ENCODE assay signal across 15 cellular contexts in genomic region chr10:21427804-21428481, GRCh38.
A peak's percentile ranks its signal among the peaks of the same experiment; 100 is the strongest.
DNase-seq lines count a peak whose midpoint lies in the region; ATAC-seq, FAIRE-seq and TF ChIP-seq lines count a peak whose summit lies in the region.
"Had no signal": no experiment of that assay in that cellular context is flagged by ENCODE, and none has a peak within 500 bp of the region (broad histone marks: within the 10 kb centered on the region; RNA-seq: fewer than 3 reads in every experiment).

No MANE protein-coding gene starts in this region.

- H3K9me2 ChIP-seq in hepatocyte (replicated peaks; ENCODE audit: insufficient read depth): no peaks in the 10 kb centered on the region

- H3K27me3 ChIP-seq in HepG2 (ENCODE audit: control insufficient read depth in 1 of 2, insufficient read depth in 2 of 2, low read length in 2 of 2) (no peaks in the 10 kb centered on the region; a peak in 3 of 5 replicates), right lobe of liver (no peaks in the 10 kb centered on the region), mammary epithelial cell (ENCODE audit: insufficient read depth, low read length) (no peaks in the 10 kb centered on the region), hepatocyte (no peaks in the 10 kb centered on the region)
- H3K27me3 ChIP-seq: BLaER1, body of pancreas, left lung, pancreas, uterus had no signal

- H3K4me3 ChIP-seq in HepG2 (replicated peaks in 1 of 3; ENCODE audit: insufficient read depth in 1 of 3, low read depth in 2 of 3, low read length in 3 of 3) (no peak overlapping the region), right lobe of liver (no peak overlapping the region), mammary epithelial cell (replicated peaks in 1 of 3; ENCODE audit: insufficient read depth in 1 of 3, low read depth in 2 of 3, low read length in 3 of 3) (no peak overlapping the region), hepatocyte (no peak overlapping the region)
- H3K4me3 ChIP-seq: BLaER1, body of pancreas, left lung, pancreas, SK-N-MC, uterus had no signal

- no TSS peak for BruUV-seq in HepG2 (replicated peaks; lab: Mats Ljungman, UMichigan)
- BruUV-seq in mammary epithelial cell (replicated peaks; lab: Mats Ljungman, UMichigan): no TSS peak

- H4K20me1 ChIP-seq in HepG2 (ENCODE audit: insufficient read depth, low read length): no peaks in the 10 kb centered on the region
- no peaks in the 10 kb centered on the region for H4K20me1 ChIP-seq in mammary epithelial cell (ENCODE audit: insufficient read depth, low read length)
- H4K20me1 ChIP-seq in hepatocyte (ENCODE audit: insufficient read depth, poor library complexity, severe bottlenecking): no peaks in the 10 kb centered on the region
- H4K20me1 ChIP-seq: BLaER1 had no signal

- ATAC-seq in HepG2 (peak; percentile 37; the same call in 2 of the 3 replicates), right lobe of liver (no peak), GM19397 (IDR thresholded peaks at IDR 0.05; ENCODE audit: unreplicated experiment) (no peak)
- ATAC-seq: body of pancreas, left lung, pancreas had no signal

- no peaks in the 10 kb centered on the region for H3K79me2 ChIP-seq in HepG2 (ENCODE audit: insufficient read depth, low read length)
- H3K79me2 ChIP-seq in mammary epithelial cell (ENCODE audit: insufficient read depth, low read length): no peaks in the 10 kb centered on the region
- no peaks in the 10 kb centered on the region for H3K79me2 ChIP-seq in hepatocyte

- CTCF ChIA-PET in HepG2 (lab: Yijun Ruan, JAX; ENCODE audit: low intra/inter-chr PET ratio, low total read pairs): no interaction called here
- CTCF ChIA-PET in mammary epithelial cell (lab: Charles Lee; ENCODE audit: low non-redundant PET): no interaction called here

- DNase-seq in HepG2 (ENCODE audit: low spot score) (peak; percentile 24), right lobe of liver (no peak), HT1080 (ENCODE audit: low read depth) (peak; percentile 70), mammary epithelial cell (peak; percentile 65), NCI-H2227 treated with DMSO at 0.1 percent for 48 hours (lab: John Stamatoyannopoulos, UW) (no peak), hepatocyte (ENCODE audit: low spot score) (no peak)
- no peak for DNase-seq in activated CD4-positive, alpha-beta T cell treated with anti-CD3 and anti-CD28 coated beads for 4 hours
- DNase-seq: body of pancreas, left lung, NCI-H2029 treated with DMSO at 0.1 percent for 48 hours, pancreas, uterus had no signal

- H3K9me3 ChIP-seq in HepG2 (ENCODE audit: low read length) (no peaks in the 10 kb centered on the region; the same call in 1 of the 2 replicates), right lobe of liver (no peaks in the 10 kb centered on the region), mammary epithelial cell (replicated peaks; ENCODE audit: insufficient read depth, low read length) (peaks cover 6% of the 10 kb centered on the region), hepatocyte (ENCODE audit: low read depth) (no peaks in the 10 kb centered on the region)
- H3K9me3 ChIP-seq: body of pancreas, pancreas, uterus had no signal

- H3K4me2 ChIP-seq in HepG2 (ENCODE audit: low read depth, low read length): peak overlapping the region; percentile 30; the same call in 1 of the 2 replicates
- no peak overlapping the region for H3K4me2 ChIP-seq in mammary epithelial cell (ENCODE audit: insufficient read depth, low read depth, low read length)
- H3K4me2 ChIP-seq in hepatocyte: no peak overlapping the region
- H3K4me2 ChIP-seq: BLaER1 had no signal

- intact Hi-C loops in HepG2 (cut with micrococcal nuclease; ENCODE audit: unreplicated experiment): no loop called here
- intact Hi-C loops in right lobe of liver (cut with DNase I): no loop called here
- intact Hi-C loops in mammary epithelial cell (cut with micrococcal nuclease): no loop called here

- TF ChIP-seq RAD21 in HepG2 (CRISPR knock-in tag; IDR thresholded peaks at IDR 0.05): no peak

- TF ChIP-seq CTCF in HepG2 (CRISPR knock-in tag; IDR thresholded peaks at IDR 0.05): no peak
- TF ChIP-seq CTCF in right lobe of liver (IDR thresholded peaks at IDR 0.05): no peak
- TF ChIP-seq CTCF in mammary epithelial cell (conservative IDR thresholded peaks at IDR 0.05 in 1 of 2, IDR thresholded peaks at IDR 0.05 in 1 of 2; ENCODE audit: extremely low read depth in 1 of 2, insufficient read depth in 1 of 2, low read depth in 1 of 2, low read length in 2 of 2): no peak
- TF ChIP-seq CTCF in hepatocyte (IDR thresholded peaks at IDR 0.05; ENCODE audit: poor library complexity): no peak

- H3K27ac ChIP-seq in HepG2 (ENCODE audit: extremely low read length, insufficient read depth, low read length) (no peak overlapping the region), right lobe of liver (no peak overlapping the region), mammary epithelial cell (ENCODE audit: insufficient read depth, low read depth, low read length) (no peak overlapping the region), hepatocyte (no peak overlapping the region)
- H3K27ac ChIP-seq: BLaER1, body of pancreas, left lung, pancreas, SK-N-MC, uterus had no signal

- H3K4me1 ChIP-seq in HepG2 (ENCODE audit: insufficient read depth, low read length): peaks cover 14% of the 10 kb centered on the region
- H3K4me1 ChIP-seq in right lobe of liver: no peaks in the 10 kb centered on the region
- H3K4me1 ChIP-seq in mammary epithelial cell (ENCODE audit: insufficient read depth, low read length): peaks cover 23% of the 10 kb centered on the region
- no peaks in the 10 kb centered on the region for H3K4me1 ChIP-seq in hepatocyte (ENCODE audit: insufficient read depth)
- H3K4me1 ChIP-seq: BLaER1, body of pancreas, left lung, pancreas, uterus had no signal

- no peaks in the 10 kb centered on the region for H3K36me3 ChIP-seq in HepG2 (replicated peaks in 1 of 2; ENCODE audit: control insufficient read depth in 1 of 2, insufficient read depth in 2 of 2, low read length in 2 of 2)
- no peaks in the 10 kb centered on the region for H3K36me3 ChIP-seq in right lobe of liver
- H3K36me3 ChIP-seq in mammary epithelial cell (ENCODE audit: insufficient read depth, low read length): no peaks in the 10 kb centered on the region
- H3K36me3 ChIP-seq in hepatocyte (replicated peaks; ENCODE audit: insufficient read depth, low read depth): no peaks in the 10 kb centered on the region
- H3K36me3 ChIP-seq: BLaER1, left lung, pancreas, uterus had no signal

- in situ Hi-C loops in HepG2 (cut with HindIII; ENCODE audit: extremely low pct_ligation_motif_present, low pct_unique_long_range_greater_than_20kb): no loop called here
- in situ Hi-C loops in mammary epithelial cell (cut with MboI; ENCODE audit: low sequenced_read_pairs in 2 of 2): no loop called here

- POLR2A ChIA-PET in HepG2 (lab: Yijun Ruan, JAX): no interaction called here

- no peak overlapping the region for H3K9ac ChIP-seq in HepG2 (ENCODE audit: insufficient read depth, low read depth, low read length)
- H3K9ac ChIP-seq in mammary epithelial cell (ENCODE audit: insufficient read depth, low read length): no peak overlapping the region
- H3K9ac ChIP-seq: BLaER1 had no signal

- dilution Hi-C loops in mammary epithelial cell (cut with HindIII; ENCODE audit: low sequenced_read_pairs): no loop called here

- TF ChIP-seq POLR2A in HepG2 (IDR thresholded peaks at IDR 0.05; ENCODE audit: insufficient read depth in 1 of 2, low read depth in 2 of 2, low read length in 2 of 2): no peak
- TF ChIP-seq POLR2A in right lobe of liver (IDR thresholded peaks at IDR 0.05): no peak

- no peak for FAIRE-seq in HepG2 (lab: Jason Lieb, UNC)
- FAIRE-seq: pancreas had no signal

- TF ChIP-seq EP300 in HepG2 (IDR thresholded peaks at IDR 0.05; ENCODE audit: low read depth in 2 of 2, low read length in 2 of 2) (no peak), HepG2 (CRISPR knock-in tag; IDR thresholded peaks at IDR 0.05; ENCODE audit: borderline replicate concordance) (no peak)

- H2AFZ ChIP-seq in HepG2 (ENCODE audit: low read length) (peak overlapping the region; percentile 88), mammary epithelial cell (ENCODE audit: low read depth, low read length) (peak overlapping the region; percentile 66), hepatocyte (no peak overlapping the region)

- 22% methylated on average over 6 of the region's 6 CpGs for WGBS in HepG2 (ENCODE audit: low lambda C conversion rate)
- WGBS in right lobe of liver (ENCODE audit: insufficient coverage, low coverage, low lambda C conversion rate, missing lambda C conversion rate): 60% methylated on average over 5 of the region's 6 CpGs
- WGBS in mammary epithelial cell (ENCODE audit: low coverage, missing lambda C conversion rate): 71% methylated on average over 6 of the region's 6 CpGs
- WGBS in hepatocyte (ENCODE audit: low lambda C conversion rate, missing lambda C conversion rate): 90% methylated on average over 6 of the region's 6 CpGs

TF ChIP-seq in HepG2, 621 proteins besides CTCF, POLR2A, EP300 and RAD21 (continues in another document):
- TF ChIP-seq ZNF776 (CRISPR knock-in tag; IDR thresholded peaks at IDR 0.05) (no peak), IRF9 (CRISPR knock-in tag; IDR thresholded peaks at IDR 0.05; ENCODE audit: borderline replicate concordance) (no peak), ARNT (IDR thresholded peaks at IDR 0.05) (no peak), RFX5 (IDR thresholded peaks at IDR 0.05; ENCODE audit: low read depth, low read length) (no peak)

Comparison
In these comparisons a context has a peak if more than half of its experiments do, and no peak if none do; other contexts are left out.
1. DNase-seq: peak in HepG2 (single experiment), HT1080 (single experiment) and mammary epithelial cell (single experiment); none in right lobe of liver (0 of 3), activated CD4-positive, alpha-beta T cell treated with anti-CD3 and anti-CD28 coated beads for 4 hours (0 of 2), NCI-H2227 treated with DMSO at 0.1 percent for 48 hours (single experiment) and hepatocyte (single experiment).